In the genomic region with DNA sequence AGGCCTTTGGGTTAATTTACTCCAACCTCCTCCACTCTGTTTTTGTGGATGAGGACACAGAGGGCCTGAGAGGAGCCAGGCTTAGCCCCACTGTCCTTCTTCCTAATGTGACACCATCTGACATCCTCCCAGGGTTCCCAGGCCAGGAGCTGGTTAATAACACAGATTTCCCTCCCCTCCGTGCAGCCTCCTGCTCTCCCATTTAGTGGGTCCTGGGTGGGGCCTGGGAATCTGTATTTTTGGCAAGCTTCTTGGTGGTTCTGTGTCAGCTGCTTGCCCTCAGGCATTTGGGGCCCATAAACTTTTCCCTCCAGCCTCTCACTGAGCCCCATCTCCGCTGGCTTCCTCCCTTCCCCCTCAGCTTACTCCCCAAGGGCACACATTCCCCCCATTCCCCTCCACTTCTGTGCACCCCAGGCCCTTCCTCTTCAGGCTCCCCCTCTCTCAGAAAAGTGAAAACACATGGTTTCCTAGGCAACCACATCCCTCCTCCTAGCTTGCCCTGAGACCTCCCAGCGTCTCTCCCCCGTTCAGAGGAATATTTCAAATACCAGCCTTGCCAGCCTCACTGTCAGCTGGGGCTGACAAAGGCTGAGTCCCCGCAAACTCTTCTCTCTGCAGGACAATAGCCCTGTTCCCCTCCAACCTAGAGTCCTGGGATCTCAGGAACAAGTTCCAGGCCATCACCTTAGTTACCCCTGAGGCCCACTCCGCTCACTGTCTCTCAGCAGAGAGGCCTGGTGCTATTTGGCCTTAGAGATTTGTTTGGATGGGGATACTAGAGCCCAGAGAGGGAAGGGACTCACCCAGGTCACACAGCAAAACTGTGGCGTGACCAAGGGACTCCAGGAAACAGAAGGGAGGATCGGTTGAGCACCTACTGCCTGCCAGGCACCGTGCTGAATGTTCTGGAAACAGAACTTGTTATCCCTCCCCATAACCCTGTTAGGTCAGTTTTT, we compare ENCODE assay signal across 2 cellular contexts.
TF ChIP-seq lines count a peak whose summit lies in the region.

No MANE protein-coding gene starts in this region.

TF ChIP-seq in GM23338, 12 proteins besides CTCF, POLR2A, EP300 and RAD21 (continued from another document):
- TF ChIP-seq, protein P1, sequence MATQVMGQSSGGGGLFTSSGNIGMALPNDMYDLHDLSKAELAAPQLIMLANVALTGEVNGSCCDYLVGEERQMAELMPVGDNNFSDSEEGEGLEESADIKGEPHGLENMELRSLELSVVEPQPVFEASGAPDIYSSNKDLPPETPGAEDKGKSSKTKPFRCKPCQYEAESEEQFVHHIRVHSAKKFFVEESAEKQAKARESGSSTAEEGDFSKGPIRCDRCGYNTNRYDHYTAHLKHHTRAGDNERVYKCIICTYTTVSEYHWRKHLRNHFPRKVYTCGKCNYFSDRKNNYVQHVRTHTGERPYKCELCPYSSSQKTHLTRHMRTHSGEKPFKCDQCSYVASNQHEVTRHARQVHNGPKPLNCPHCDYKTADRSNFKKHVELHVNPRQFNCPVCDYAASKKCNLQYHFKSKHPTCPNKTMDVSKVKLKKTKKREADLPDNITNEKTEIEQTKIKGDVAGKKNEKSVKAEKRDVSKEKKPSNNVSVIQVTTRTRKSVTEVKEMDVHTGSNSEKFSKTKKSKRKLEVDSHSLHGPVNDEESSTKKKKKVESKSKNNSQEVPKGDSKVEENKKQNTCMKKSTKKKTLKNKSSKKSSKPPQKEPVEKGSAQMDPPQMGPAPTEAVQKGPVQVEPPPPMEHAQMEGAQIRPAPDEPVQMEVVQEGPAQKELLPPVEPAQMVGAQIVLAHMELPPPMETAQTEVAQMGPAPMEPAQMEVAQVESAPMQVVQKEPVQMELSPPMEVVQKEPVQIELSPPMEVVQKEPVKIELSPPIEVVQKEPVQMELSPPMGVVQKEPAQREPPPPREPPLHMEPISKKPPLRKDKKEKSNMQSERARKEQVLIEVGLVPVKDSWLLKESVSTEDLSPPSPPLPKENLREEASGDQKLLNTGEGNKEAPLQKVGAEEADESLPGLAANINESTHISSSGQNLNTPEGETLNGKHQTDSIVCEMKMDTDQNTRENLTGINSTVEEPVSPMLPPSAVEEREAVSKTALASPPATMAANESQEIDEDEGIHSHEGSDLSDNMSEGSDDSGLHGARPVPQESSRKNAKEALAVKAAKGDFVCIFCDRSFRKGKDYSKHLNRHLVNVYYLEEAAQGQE (IDR thresholded peaks at IDR 0.05; ENCODE audit: unreplicated experiment): no peak
- no peak for TF ChIP-seq ETS1 (IDR thresholded peaks at IDR 0.05)
- TF ChIP-seq NANOG (IDR thresholded peaks at IDR 0.05; ENCODE audit: borderline replicate concordance): no peak

TF ChIP-seq in SK-N-SH treated with all-trans-retinoic acid at 6 μM for 48 hours, 23 proteins besides CTCF, POLR2A, EP300 and RAD21 (continued from another document):
- TF ChIP-seq, protein P2, sequence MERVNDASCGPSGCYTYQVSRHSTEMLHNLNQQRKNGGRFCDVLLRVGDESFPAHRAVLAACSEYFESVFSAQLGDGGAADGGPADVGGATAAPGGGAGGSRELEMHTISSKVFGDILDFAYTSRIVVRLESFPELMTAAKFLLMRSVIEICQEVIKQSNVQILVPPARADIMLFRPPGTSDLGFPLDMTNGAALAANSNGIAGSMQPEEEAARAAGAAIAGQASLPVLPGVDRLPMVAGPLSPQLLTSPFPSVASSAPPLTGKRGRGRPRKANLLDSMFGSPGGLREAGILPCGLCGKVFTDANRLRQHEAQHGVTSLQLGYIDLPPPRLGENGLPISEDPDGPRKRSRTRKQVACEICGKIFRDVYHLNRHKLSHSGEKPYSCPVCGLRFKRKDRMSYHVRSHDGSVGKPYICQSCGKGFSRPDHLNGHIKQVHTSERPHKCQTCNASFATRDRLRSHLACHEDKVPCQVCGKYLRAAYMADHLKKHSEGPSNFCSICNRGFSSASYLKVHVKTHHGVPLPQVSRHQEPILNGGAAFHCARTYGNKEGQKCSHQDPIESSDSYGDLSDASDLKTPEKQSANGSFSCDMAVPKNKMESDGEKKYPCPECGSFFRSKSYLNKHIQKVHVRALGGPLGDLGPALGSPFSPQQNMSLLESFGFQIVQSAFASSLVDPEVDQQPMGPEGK (CRISPR knock-in tag; IDR thresholded peaks at IDR 0.05; ENCODE audit: borderline replicate concordance): no peak
- TF ChIP-seq CSDC2 (CRISPR knock-in tag; IDR thresholded peaks at IDR 0.05) (no peak), ARNTL (CRISPR knock-in tag; IDR thresholded peaks at IDR 0.05; ENCODE audit: borderline replicate concordance, low read depth) (no peak), ESRRG (CRISPR knock-in tag; IDR thresholded peaks at IDR 0.05) (no peak), OSR1 (CRISPR knock-in tag; IDR thresholded peaks at IDR 0.05) (no peak), TCF4 (CRISPR knock-in tag; IDR thresholded peaks at IDR 0.05; ENCODE audit: borderline replicate concordance) (no peak)
